9 cellular contexts compared by ENCODE assay signal in genomic region chr5:66945389-66946349, GRCh38.
DNase-seq lines count a peak whose midpoint lies in the region; ATAC-seq, FAIRE-seq and TF ChIP-seq lines count a peak whose summit lies in the region.
"Had no signal": no experiment of that assay in that cellular context is flagged by ENCODE, and none has a peak within 500 bp of the region (broad histone marks: within the 10 kb centered on the region; RNA-seq: fewer than 3 reads in every experiment).

No MANE protein-coding gene starts in this region.

- TF ChIP-seq CTCF in GM10266 (IDR thresholded peaks at IDR 0.05; ENCODE audit: control insufficient read depth, insufficient read depth, low read depth, missing control alignments): no peak
- no peak for TF ChIP-seq CTCF in bronchial epithelial cell (IDR thresholded peaks at IDR 0.05; ENCODE audit: insufficient read depth, low read length, severe bottlenecking)
- no peak for TF ChIP-seq CTCF in suprapubic skin (IDR thresholded peaks at IDR 0.05)
- no peak for TF ChIP-seq CTCF in gastrocnemius medialis (IDR thresholded peaks at IDR 0.05 in 4 of 5, conservative IDR thresholded peaks at IDR 0.05 in 1 of 5)

- TF ChIP-seq POLR2A in suprapubic skin (IDR thresholded peaks at IDR 0.05) (no peak), gastrocnemius medialis (IDR thresholded peaks at IDR 0.05) (no peak)

- no peak for TF ChIP-seq EP300 in suprapubic skin (IDR thresholded peaks at IDR 0.05)

- H3K4me3 ChIP-seq in bronchial epithelial cell (ENCODE audit: low read depth, low read length): no peak overlapping the region
- no peak overlapping the region for H3K4me3 ChIP-seq in suprapubic skin
- no peak overlapping the region for H3K4me3 ChIP-seq in gastrocnemius medialis
- H3K4me3 ChIP-seq: MG63 had no signal

- H3K27me3 ChIP-seq in bronchial epithelial cell (ENCODE audit: control insufficient read depth, insufficient read depth, low read length) (no peaks in the 10 kb centered on the region), suprapubic skin (no peaks in the 10 kb centered on the region), gastrocnemius medialis (no peaks in the 10 kb centered on the region)

- ATAC-seq in GM19351 (IDR thresholded peaks at IDR 0.05; ENCODE audit: unreplicated experiment): peak; percentile 99
- peak; percentile 94 for ATAC-seq in HG03060 (IDR thresholded peaks at IDR 0.05; ENCODE audit: low read depth, unreplicated experiment)
- ATAC-seq in gastrocnemius medialis: no peak
- no peak for ATAC-seq in SK-N-SH treated with all-trans-retinoic acid at 6 μM for 48 hours

- H3K9me3 ChIP-seq in suprapubic skin (no peaks in the 10 kb centered on the region), gastrocnemius medialis (no peaks in the 10 kb centered on the region)
- H3K9me3 ChIP-seq: MG63 had no signal

- peak; percentile 64 for FAIRE-seq in bronchial epithelial cell (lab: Jason Lieb, UNC)

- no peaks in the 10 kb centered on the region for H3K4me1 ChIP-seq in suprapubic skin
- H3K4me1 ChIP-seq in gastrocnemius medialis: no peaks in the 10 kb centered on the region

- H3K36me3 ChIP-seq in bronchial epithelial cell (ENCODE audit: control insufficient read depth, insufficient read depth, low read length) (no peaks in the 10 kb centered on the region), suprapubic skin (no peaks in the 10 kb centered on the region), gastrocnemius medialis (no peaks in the 10 kb centered on the region)
- H3K36me3 ChIP-seq: MG63 had no signal

- 71% methylated on average over 7 of the region's 7 CpGs for WGBS in suprapubic skin

- H3K27ac ChIP-seq in suprapubic skin (no peak overlapping the region), gastrocnemius medialis (no peak overlapping the region)

- intact Hi-C loops in gastrocnemius medialis (cut with DNase I; ENCODE audit: low total_unique reads): no loop called here

- DNase-seq in GM10266 (ENCODE audit: extremely low spot score) (peak; percentile 7), bronchial epithelial cell (ENCODE audit: low read depth) (no peak), NOMO-1 treated with dmso at 0.1 percent for 144 hours (lab: John Stamatoyannopoulos, UW; ENCODE audit: unreplicated experiment) (no peak), suprapubic skin (ENCODE audit: low spot score in 2 of 2) (no peak), gastrocnemius medialis (no peak)
- DNase-seq: MG63 had no signal

- in situ Hi-C loops in gastrocnemius medialis (cut with MboI; ENCODE audit: low sequenced_read_pairs in 4 of 4): no loop called here

TF ChIP-seq in SK-N-SH treated with all-trans-retinoic acid at 6 μM for 48 hours, 23 proteins besides CTCF, POLR2A, EP300 and RAD21:
- TF ChIP-seq RARB (CRISPR knock-in tag; IDR thresholded peaks at IDR 0.05) (no peak), CSDC2 (CRISPR knock-in tag; IDR thresholded peaks at IDR 0.05) (no peak), ZNF8 (CRISPR knock-in tag; IDR thresholded peaks at IDR 0.05) (no peak), PATZ1 (CRISPR knock-in tag; IDR thresholded peaks at IDR 0.05; ENCODE audit: borderline replicate concordance) (no peak), BACH2 (CRISPR knock-in tag; IDR thresholded peaks at IDR 0.05; ENCODE audit: borderline replicate concordance) (no peak)

Comparison
In these comparisons a context has a peak if more than half of its experiments do, and no peak if none do; other contexts are left out.
1. ATAC-seq: peak in GM19351 (single experiment) and HG03060 (single experiment); none in gastrocnemius medialis (0 of 2) and SK-N-SH treated with all-trans-retinoic acid at 6 μM for 48 hours (single experiment).